18 cellular contexts compared by ENCODE assay signal in genomic region chr2:113228991-113229716, GRCh38. TPM values are rescaled to one million over a fixed set of nuclear protein-coding genes. Genes with fewer than 3 reads are reported as not detected.
DNase-seq lines count a peak whose midpoint lies in the region; ATAC-seq and TF ChIP-seq lines count a peak whose summit lies in the region.
"Had no signal": no experiment of that assay in that cellular context is flagged by ENCODE, and none has a peak within 500 bp of the region (broad histone marks: within the 10 kb centered on the region; RNA-seq: fewer than 3 reads in every experiment).

No MANE protein-coding gene starts in this region.

- H3K4me2 ChIP-seq in neuronal stem cell (ENCODE audit: insufficient read depth, low read length, poor library complexity, severe bottlenecking) = no peak overlapping the region

- H3K4me1 ChIP-seq in adrenal gland (replicated peaks in 1 of 2) = peaks cover 59 to 64% of the 10 kb centered on the region in 2 donors
- H3K4me1 ChIP-seq in heart left ventricle = peaks cover 0 to 24% (median 4%) of the 10 kb centered on the region in 12 donors
- H3K4me1 ChIP-seq in neuronal stem cell (ENCODE audit: control insufficient read depth in 2 of 2, insufficient read depth in 1 of 2, low read depth in 1 of 2, low read length in 2 of 2) = peaks cover 11 to 21% of the 10 kb centered on the region in 2 donors

- TF ChIP-seq POLR2A in adrenal gland (IDR thresholded peaks at IDR 0.05) = no peak
- no peak for TF ChIP-seq POLR2A in heart left ventricle (IDR thresholded peaks at IDR 0.05)

- no peak overlapping the region for H3K18ac ChIP-seq in neuronal stem cell (ENCODE audit: low read length)

- H3K27me3 ChIP-seq in adrenal gland (no peaks in the 10 kb centered on the region), heart left ventricle (no peaks in the 10 kb centered on the region), neuronal stem cell (ENCODE audit: control insufficient read depth in 3 of 3, insufficient read depth in 3 of 3, low read depth in 1 of 3, low read length in 3 of 3) (no peaks in the 10 kb centered on the region)
- H3K27me3 ChIP-seq: body of pancreas, upper lobe of left lung had no signal

- H3K27ac Mint-ChIP-seq in mesothelial cell of epicardium = peak overlapping the region; percentile 76
- H3K27ac Mint-ChIP-seq: activated naive CD8-positive, alpha-beta T cell; CD8-positive, alpha-beta T cell had no signal

- no peaks in the 10 kb centered on the region for H3K36me3 Mint-ChIP-seq in mesothelial cell of epicardium
- H3K36me3 Mint-ChIP-seq: CD8-positive, alpha-beta T cell had no signal

- intact Hi-C loops in adrenal gland (cut with DNase I) = no loop called here
- intact Hi-C loops in heart left ventricle (cut with DNase I) = no loop called here

- H2AK5ac ChIP-seq in neuronal stem cell (ENCODE audit: low read depth, low read length) = no peak overlapping the region

- H3K9ac ChIP-seq in neuronal stem cell (ENCODE audit: low read depth, low read length, poor library complexity) = no peak overlapping the region

- no peak overlapping the region for H4K91ac ChIP-seq in neuronal stem cell (ENCODE audit: low read depth, low read length, poor library complexity)

- no peaks in the 10 kb centered on the region for H3K9me3 Mint-ChIP-seq in mesothelial cell of epicardium
- H3K9me3 Mint-ChIP-seq: activated T-cell treated with anti-CD3 and anti-CD28 coated beads, Interleukin-2, amount 50 U/mL, for 4 hours; CD8-positive, alpha-beta T cell had no signal

- H3K4me3 ChIP-seq in adrenal gland = no peak overlapping the region
- no peak overlapping the region for H3K4me3 ChIP-seq in heart left ventricle
- no peak overlapping the region for H3K4me3 ChIP-seq in neuronal stem cell (ENCODE audit: low read length in 2 of 2)
- H3K4me3 ChIP-seq: body of pancreas, upper lobe of left lung had no signal

- H3K79me1 ChIP-seq in neuronal stem cell (ENCODE audit: low read depth, low read length) = no peaks in the 10 kb centered on the region

- H3K23ac ChIP-seq in neuronal stem cell (ENCODE audit: low read depth, low read length, poor library complexity) = no peak overlapping the region

- ATAC-seq in heart left ventricle (no peak), HG03442 (IDR thresholded peaks at IDR 0.05; ENCODE audit: unreplicated experiment) (no peak)
- ATAC-seq: activated T-cell treated with anti-CD3 and anti-CD28 coated beads, Interleukin-2, amount 50 U/mL, for 4 hours; body of pancreas; CD8-positive, alpha-beta T cell; left cardiac atrium; right cardiac atrium; stimulated activated naive CD8-positive, alpha-beta T cell treated with anti-CD3 and anti-CD28 coated beads, Interleukin-15, Interleukin-2, amounts not matched to agents 100 U/mL and 50 U/mL, for 24 hours had no signal

- no peak overlapping the region for H2BK120ac ChIP-seq in neuronal stem cell (ENCODE audit: low read depth, low read length)

- H3K27ac ChIP-seq in adrenal gland = peak overlapping the region in 3 of 5 donors; percentile 31 to 88 (median 88)
- H3K27ac ChIP-seq in heart left ventricle = no peak overlapping the region
- H3K27ac ChIP-seq in neuronal stem cell (replicated peaks; ENCODE audit: low read length) = no peak overlapping the region

- H4K8ac ChIP-seq in neuronal stem cell (ENCODE audit: low read depth, low read length) = no peak overlapping the region

- DNase-seq in COR-L47 (lab: John Stamatoyannopoulos, UW) (peak; percentile 83), NCI-H146 (lab: John Stamatoyannopoulos, UW) (peak; percentile 86), adrenal gland (peak in 2 of 7 donors; percentile 46 to 49), mesothelial cell of epicardium (ENCODE audit: low spot score in 2 of 2, unreplicated experiment in 2 of 2) (no peak), heart left ventricle (no peak), neuronal stem cell (ENCODE audit: low spot score) (no peak), NCI-H1694 (lab: John Stamatoyannopoulos, UW) (no peak)
- DNase-seq: activated CD4-positive, alpha-beta T cell treated with anti-CD3 and anti-CD28 coated beads, Interleukin-2, amount 50 U/mL, for 48 hours; activated T-cell treated with anti-CD3 and anti-CD28 coated beads, Interleukin-2, amount 50 U/mL, for 4 hours; body of pancreas; CD8-positive, alpha-beta T cell; left cardiac atrium; right cardiac atrium; stimulated activated naive CD8-positive, alpha-beta T cell treated with anti-CD3 and anti-CD28 coated beads, Interleukin-15, Interleukin-2, amounts not matched to agents 100 U/mL and 50 U/mL, for 24 hours; SW 1271; upper lobe of left lung had no signal

- H3K36me3 ChIP-seq in adrenal gland (replicated peaks in 1 of 2) (no peaks in the 10 kb centered on the region), heart left ventricle (no peaks in the 10 kb centered on the region), neuronal stem cell (replicated peaks in 1 of 2; ENCODE audit: control insufficient read depth in 2 of 2, insufficient read depth in 2 of 2, low read length in 2 of 2) (no peaks in the 10 kb centered on the region)
- H3K36me3 ChIP-seq: upper lobe of left lung had no signal

- WGBS in adrenal gland, 4 donors = 68 to 81% (median 74%) methylated on average over 3 of the region's 3 CpGs
- 60 to 73% (median 65%) methylated on average over 3 of the region's 3 CpGs for WGBS in heart left ventricle, 4 donors
- WGBS in neuronal stem cell (ENCODE audit: extremely low coverage in 2 of 2, insufficient read length in 2 of 2, insufficient replicate concordance in 1 of 2), 2 donors = no CpG with 5 or more reads among the region's 3 CpGs

- no peak overlapping the region for H2BK12ac ChIP-seq in neuronal stem cell (ENCODE audit: low read length)

- H3K27me3 Mint-ChIP-seq in mesothelial cell of epicardium (ENCODE audit: low read depth) = no peaks in the 10 kb centered on the region
- H3K27me3 Mint-ChIP-seq: activated naive CD8-positive, alpha-beta T cell had no signal

- H2BK5ac ChIP-seq in neuronal stem cell (ENCODE audit: low read length) = no peak overlapping the region

- no peak overlapping the region for H3K4ac ChIP-seq in neuronal stem cell (ENCODE audit: low read length)

- TF ChIP-seq CTCF in adrenal gland (IDR thresholded peaks at IDR 0.05) = peak in 1 of 6 experiments; percentile 5
- TF ChIP-seq CTCF in mesothelial cell of epicardium (IDR thresholded peaks at IDR 0.05; ENCODE audit: unreplicated experiment) = no peak
- TF ChIP-seq CTCF in heart left ventricle (IDR thresholded peaks at IDR 0.05) = peak in 1 of 12 donors; percentile 3

- H2AFZ ChIP-seq in neuronal stem cell (ENCODE audit: low read length) = no peak overlapping the region

- H3K14ac ChIP-seq in neuronal stem cell (ENCODE audit: low read length) = no peak overlapping the region

- H3K4me3 Mint-ChIP-seq in mesothelial cell of epicardium = no peak overlapping the region
- H3K4me3 Mint-ChIP-seq: activated naive CD8-positive, alpha-beta T cell; activated T-cell treated with anti-CD3 and anti-CD28 coated beads, Interleukin-2, amount 50 U/mL, for 4 hours; CD8-positive, alpha-beta T cell had no signal

- no peak overlapping the region for H2BK15ac ChIP-seq in neuronal stem cell (ENCODE audit: low read length)

- H3K4me1 Mint-ChIP-seq in mesothelial cell of epicardium = peaks cover 68% of the 10 kb centered on the region

- H3K9me3 ChIP-seq in adrenal gland (replicated peaks in 1 of 3) (no peaks in the 10 kb centered on the region), heart left ventricle (no peaks in the 10 kb centered on the region), neuronal stem cell (replicated peaks in 1 of 2; ENCODE audit: control insufficient read depth in 2 of 2, insufficient read depth in 1 of 2, low read depth in 1 of 2, low read length in 2 of 2) (no peaks in the 10 kb centered on the region)
- H3K9me3 ChIP-seq: body of pancreas, upper lobe of left lung had no signal

RNA-seq across cellular contexts. Expression of gene PAX8, which starts 49.6 kb away (rescaled TPM):
- total RNA-seq in adrenal gland (10 to 100 TPM in 6 of 8 donors, 1 to 10 TPM in 2; 5.1 to 72.3 (median 14.5) TPM), mesothelial cell of epicardium (0.13 to 0.31 TPM in 2 of 3 replicates, not detected in the other), heart left ventricle (1 to 10 TPM in 2 of 9 donors, under 1 TPM in 4, not detected in 3; 0.44 to 2.3 (median 0.65) TPM)
- polyA plus RNA-seq in adrenal gland (10 to 100 TPM in 1 of 3 donors, 1 to 10 TPM in 2; 5.6 to 13.3 (median 6.7) TPM), heart left ventricle (under 1 TPM in 1 of 2 donors, not detected in 1; 0.53 TPM)
- 10.1 TPM for polyA plus RNA-seq in neuronal stem cell (2013, experiment 1 of 2)
- polyA plus RNA-seq in neuronal stem cell (2013, experiment 2 of 2) = 11.5 TPM

RNA-seq across cellular contexts. Expression of gene PSD4, which starts 55.4 kb away (rescaled TPM):
- total RNA-seq in adrenal gland (100 to 1,000 TPM in 4 of 8 donors, 10 to 100 TPM in 4; 62.7 to 164 (median 93.5) TPM), mesothelial cell of epicardium (16.6 to 21.4 TPM (median 20.1 TPM) in 3 replicates), heart left ventricle (10 to 100 TPM in 1 of 9 donors, 1 to 10 TPM in 5, under 1 TPM in 3; 0.65 to 23.4 (median 1.9) TPM)
- polyA plus RNA-seq in adrenal gland (10 to 100 TPM; 21.1 to 60.2 (median 31.8) TPM), heart left ventricle (1 to 10 TPM in 1 of 2 donors, under 1 TPM in 1; 0.99 to 1.6 TPM)
- 0.52 TPM for polyA plus RNA-seq in neuronal stem cell (2013, experiment 1 of 2)
- polyA plus RNA-seq in neuronal stem cell (2013, experiment 2 of 2) = 0.78 TPM

Comparison
In these comparisons a context has a peak if more than half of its experiments do, and no peak if none do; other contexts are left out.
1. DNase-seq: peak in COR-L47 (single experiment) and NCI-H146 (single experiment); none in mesothelial cell of epicardium (0 of 2), heart left ventricle (0 of 5), neuronal stem cell (single experiment) and NCI-H1694 (single experiment).
2. H3K27ac ChIP-seq: peak in adrenal gland (3 of 5); none in heart left ventricle (0 of 12) and neuronal stem cell (single experiment).